Comparison of ENCODE assay signal across 22 cellular contexts in the genomic region with DNA sequence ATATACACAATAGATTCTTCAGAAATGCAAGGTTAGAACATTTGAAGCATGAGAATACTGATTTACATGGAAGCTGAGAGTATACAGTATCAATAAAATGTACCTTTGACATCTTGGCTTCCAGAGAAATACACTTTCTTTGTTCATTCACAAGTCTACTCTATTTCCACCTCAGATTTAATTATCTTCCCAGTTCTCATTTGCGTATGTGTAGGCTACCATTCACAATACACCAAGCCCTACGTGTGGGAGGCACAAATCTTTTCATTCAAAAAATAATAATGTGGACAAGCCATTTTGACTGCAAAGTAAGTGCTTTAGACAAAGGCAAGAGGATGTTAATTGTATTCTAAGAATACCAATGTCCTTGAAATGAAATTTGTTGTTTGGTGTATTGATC.
DNase-seq lines count a peak whose midpoint lies in the region; ATAC-seq and TF ChIP-seq lines count a peak whose summit lies in the region.
"Had no signal": no experiment of that assay in that cellular context is flagged by ENCODE, and none has a peak within 500 bp of the region (broad histone marks: within the 10 kb centered on the region; RNA-seq: fewer than 3 reads in every experiment).

No MANE protein-coding gene starts in this region.

- no peak overlapping the region for H2BK5ac ChIP-seq in mesenchymal stem cell (ENCODE audit: low read depth, low read length, poor library complexity, severe bottlenecking)

- H3K4me1 Mint-ChIP-seq in activated CD4-positive, alpha-beta T cell treated with anti-CD3 and anti-CD28 coated beads for 36 hours, result peaks cover 89% of the 10 kb centered on the region
- H3K4me1 Mint-ChIP-seq in endodermal cell, result peaks cover 20% of the 10 kb centered on the region
- peaks cover 62% of the 10 kb centered on the region for H3K4me1 Mint-ChIP-seq in osteocyte (ENCODE audit: unreplicated experiment)

- H3K27ac ChIP-seq in HUES48 (ENCODE audit: low read depth, low read length), result peak overlapping the region; percentile 92
- peak overlapping the region; percentile 96 for H3K27ac ChIP-seq in endodermal cell (ENCODE audit: low read depth, low read length)
- H3K27ac ChIP-seq in mesenchymal stem cell (ENCODE audit: low read length, poor library complexity, severe bottlenecking), result no peak overlapping the region
- H3K27ac ChIP-seq: BLaER1, neutrophil, spleen had no signal

- H2BK12ac ChIP-seq in mesenchymal stem cell (ENCODE audit: low read length in 2 of 2), result no peak overlapping the region

- no peak overlapping the region for H3K4ac ChIP-seq in mesenchymal stem cell (ENCODE audit: low read depth in 1 of 2, low read length in 2 of 2)

- POLR2A ChIA-PET in activated CD4-positive, alpha-beta T cell treated with anti-CD3 and anti-CD28 coated beads for 36 hours (lab: Charles Lee), result interaction anchor here (0.6 to 1.1 kb wide), 2 partner anchors 179 to 285 kb away, joined by 3 to 4 read pairs; no protein-coding TSS in a partner anchor

- H3K4me1 ChIP-seq in HUES48 (ENCODE audit: control insufficient read depth, insufficient read depth, low read length) (peaks cover 22% of the 10 kb centered on the region), endodermal cell (ENCODE audit: control insufficient read depth, insufficient read depth, low read length) (peaks cover 8% of the 10 kb centered on the region), mesenchymal stem cell (ENCODE audit: control insufficient read depth, insufficient read depth, low read depth, low read length) (no peaks in the 10 kb centered on the region)
- H3K4me1 ChIP-seq: BLaER1 had no signal

- H4K8ac ChIP-seq in mesenchymal stem cell (ENCODE audit: low read length), result no peak overlapping the region

- no peaks in the 10 kb centered on the region for H3K9me3 Mint-ChIP-seq in activated CD4-positive, alpha-beta T cell treated with anti-CD3 and anti-CD28 coated beads for 36 hours (ENCODE audit: low read depth)
- H3K9me3 Mint-ChIP-seq in endodermal cell, result no peaks in the 10 kb centered on the region
- H3K9me3 Mint-ChIP-seq in osteocyte (ENCODE audit: unreplicated experiment), result no peaks in the 10 kb centered on the region
- H3K9me3 Mint-ChIP-seq: IgD-negative memory B cell had no signal

- no peak overlapping the region for H3K4me2 ChIP-seq in mesenchymal stem cell (ENCODE audit: low read length, poor library complexity, severe bottlenecking)
- H3K4me2 ChIP-seq: BLaER1 had no signal

- H3K23ac ChIP-seq in mesenchymal stem cell (ENCODE audit: low read length in 2 of 2), result no peak overlapping the region

- 98% methylated on average over 2 of the region's 2 CpGs; no CpG with 5 or more reads in 1 of the 2 experiments for WGBS in endodermal cell (ENCODE audit: insufficient coverage in 1 of 2, insufficient read length in 1 of 2), 2 experiments
- 100% methylated on average over 1 of the region's 2 CpGs for WGBS in mesenchymal stem cell

- no peak overlapping the region for H3K4me3 Mint-ChIP-seq in activated CD4-positive, alpha-beta T cell treated with anti-CD3 and anti-CD28 coated beads for 36 hours
- H3K4me3 Mint-ChIP-seq in endodermal cell, result no peak overlapping the region
- no peak overlapping the region for H3K4me3 Mint-ChIP-seq in osteocyte (ENCODE audit: unreplicated experiment)
- H3K4me3 Mint-ChIP-seq: activated CD4-positive, alpha-beta T cell treated with anti-CD3 and anti-CD28 coated beads, Interleukin-2, amount 10 ng/mL, durations not matched to agents 7 days and 5 days; IgD-negative memory B cell had no signal

- intact Hi-C loops in activated CD4-positive, alpha-beta T cell treated with anti-CD3 and anti-CD28 coated beads for 36 hours (cut with DNase I, micrococcal nuclease), result loop anchor here (1.0 to 5.0 kb wide), 2 partner anchors 42 to 134 kb away; partner anchors contain the start of gene MTMR2 (in 1 of the 2)

- no peak overlapping the region; the same call in 1 of the 2 replicates for H3K9ac ChIP-seq in HUES48 (ENCODE audit: low read depth, low read length)
- H3K9ac ChIP-seq in endodermal cell (ENCODE audit: extremely low read depth, low read length, poor library complexity, severe bottlenecking), result no peak overlapping the region
- H3K9ac ChIP-seq in mesenchymal stem cell (ENCODE audit: low read length), result no peak overlapping the region
- H3K9ac ChIP-seq: BLaER1 had no signal

- peak overlapping the region; percentile 72 for H3K27ac Mint-ChIP-seq in activated CD4-positive, alpha-beta T cell treated with anti-CD3 and anti-CD28 coated beads for 36 hours
- H3K27ac Mint-ChIP-seq in endodermal cell, result no peak overlapping the region
- H3K27ac Mint-ChIP-seq in osteocyte (ENCODE audit: unreplicated experiment), result peak overlapping the region; percentile 77
- H3K27ac Mint-ChIP-seq: activated CD4-positive, alpha-beta T cell treated with anti-CD3 and anti-CD28 coated beads, Interleukin-2, amount 10 ng/mL, durations not matched to agents 7 days and 5 days had no signal

- no peak overlapping the region for H3K18ac ChIP-seq in mesenchymal stem cell (ENCODE audit: low read depth in 1 of 2, low read length in 2 of 2)

- no peak overlapping the region for H2AK5ac ChIP-seq in mesenchymal stem cell (ENCODE audit: low read length, severe bottlenecking)

- H3K9me3 ChIP-seq in HUES48 (ENCODE audit: control insufficient read depth, insufficient read depth, low read length), result no peaks in the 10 kb centered on the region
- H3K9me3 ChIP-seq in endodermal cell (ENCODE audit: control insufficient read depth, low read length), result no peaks in the 10 kb centered on the region
- no peaks in the 10 kb centered on the region for H3K9me3 ChIP-seq in mesenchymal stem cell (ENCODE audit: control insufficient read depth, low read length)
- H3K9me3 ChIP-seq: A549, BLaER1, MG63, neutrophil, spleen had no signal

- H3K4me3 ChIP-seq in HUES48 (ENCODE audit: low read depth, low read length) (no peak overlapping the region), endodermal cell (ENCODE audit: low read length) (no peak overlapping the region), mesenchymal stem cell (ENCODE audit: insufficient read depth in 1 of 2, low read depth in 1 of 2, low read length in 2 of 2) (no peak overlapping the region)
- H3K4me3 ChIP-seq: A549, BLaER1, MG63, spleen had no signal

- no peak overlapping the region for H2BK120ac ChIP-seq in mesenchymal stem cell (ENCODE audit: low read depth, low read length)

- H3K14ac ChIP-seq in mesenchymal stem cell (ENCODE audit: low read length in 2 of 2), result no peak overlapping the region

- H3K27me3 ChIP-seq in HUES48 (ENCODE audit: control insufficient read depth, insufficient read depth, low read length), result no peaks in the 10 kb centered on the region
- H3K27me3 ChIP-seq in endodermal cell (ENCODE audit: control insufficient read depth, insufficient read depth, low read length, poor library complexity, severe bottlenecking), result no peaks in the 10 kb centered on the region
- H3K27me3 ChIP-seq in mesenchymal stem cell (ENCODE audit: control insufficient read depth in 1 of 2, insufficient read depth in 1 of 2, low read length in 2 of 2), result no peaks in the 10 kb centered on the region
- H3K27me3 ChIP-seq: BLaER1, MG63, neutrophil, spleen had no signal

- ATAC-seq in activated CD4-positive, alpha-beta T cell treated with anti-CD3 and anti-CD28 coated beads for 36 hours, result no peak

- H3K36me3 Mint-ChIP-seq in activated CD4-positive, alpha-beta T cell treated with anti-CD3 and anti-CD28 coated beads for 36 hours (ENCODE audit: low read depth), result peaks cover 63% of the 10 kb centered on the region
- H3K36me3 Mint-ChIP-seq in endodermal cell (ENCODE audit: low read depth), result no peaks in the 10 kb centered on the region
- H3K36me3 Mint-ChIP-seq in osteocyte (ENCODE audit: unreplicated experiment), result peaks cover 5% of the 10 kb centered on the region

- H3K36me3 ChIP-seq in HUES48 (ENCODE audit: control insufficient read depth, insufficient read depth, low read length) (no peaks in the 10 kb centered on the region), endodermal cell (ENCODE audit: control insufficient read depth, insufficient read depth, low read length) (no peaks in the 10 kb centered on the region), mesenchymal stem cell (ENCODE audit: control insufficient read depth in 1 of 2, insufficient read depth in 2 of 2, low read depth in 1 of 2, low read length in 2 of 2) (no peaks in the 10 kb centered on the region)
- H3K36me3 ChIP-seq: BLaER1, MG63, neutrophil had no signal

- no peak overlapping the region for H2BK15ac ChIP-seq in mesenchymal stem cell (ENCODE audit: low read depth, poor library complexity, severe bottlenecking)

- H4K91ac ChIP-seq in mesenchymal stem cell (ENCODE audit: low read length), result no peak overlapping the region

- peaks cover 18% of the 10 kb centered on the region for H3K79me1 ChIP-seq in mesenchymal stem cell (replicated peaks; ENCODE audit: low read length, poor library complexity, severe bottlenecking)

- TF ChIP-seq CTCF in endodermal cell (conservative IDR thresholded peaks at IDR 0.05) (no peak), osteocyte (IDR thresholded peaks at IDR 0.05) (no peak)

- no peak for DNase-seq in activated CD4-positive, alpha-beta T cell treated with anti-CD3 and anti-CD28 coated beads for 36 hours
- DNase-seq in activated CD4-positive, alpha-beta T cell treated with anti-CD3 and anti-CD28 coated beads for 4 hours, result no peak
- DNase-seq in endodermal cell, result no peak
- DNase-seq in osteocyte (ENCODE audit: extremely low spot score, unreplicated experiment), result no peak
- DNase-seq in COLO668 (lab: John Stamatoyannopoulos, UW; ENCODE audit: unreplicated experiment), result no peak
- DNase-seq in mesenchymal stem cell, result no peak
- no peak for DNase-seq in AG08396 (ENCODE audit: low spot score)
- DNase-seq: activated CD4-positive, alpha-beta T cell treated with anti-CD3 and anti-CD28 coated beads, Interleukin-2, amount 10 ng/mL, durations not matched to agents 7 days and 5 days; activated gamma-delta T cell; aorta; effector CD8-positive, alpha-beta T cell; glutamatergic neuron; NCI-H1436; NCI-H2171; SHP77; spleen had no signal

- no peak overlapping the region for H2AFZ ChIP-seq in mesenchymal stem cell (ENCODE audit: low read depth, low read length)

- CTCF ChIA-PET in activated CD4-positive, alpha-beta T cell treated with anti-CD3 and anti-CD28 coated beads for 36 hours (lab: Charles Lee), result interaction anchor here (0.6 to 5.7 kb wide), 16 partner anchors 8 to 337 kb away, joined by 3 to 39 read pairs (median 6); partner anchors contain the start of gene MAML2

- H3K27me3 Mint-ChIP-seq in activated CD4-positive, alpha-beta T cell treated with anti-CD3 and anti-CD28 coated beads for 36 hours, result no peaks in the 10 kb centered on the region
- H3K27me3 Mint-ChIP-seq in endodermal cell (ENCODE audit: insufficient read depth), result no peaks in the 10 kb centered on the region
- H3K27me3 Mint-ChIP-seq in osteocyte (ENCODE audit: unreplicated experiment), result no peaks in the 10 kb centered on the region
- H3K27me3 Mint-ChIP-seq: activated CD4-positive, alpha-beta T cell treated with anti-CD3 and anti-CD28 coated beads, Interleukin-2, amount 10 ng/mL, durations not matched to agents 7 days and 5 days; IgD-negative memory B cell had no signal
